In the genomic region with DNA sequence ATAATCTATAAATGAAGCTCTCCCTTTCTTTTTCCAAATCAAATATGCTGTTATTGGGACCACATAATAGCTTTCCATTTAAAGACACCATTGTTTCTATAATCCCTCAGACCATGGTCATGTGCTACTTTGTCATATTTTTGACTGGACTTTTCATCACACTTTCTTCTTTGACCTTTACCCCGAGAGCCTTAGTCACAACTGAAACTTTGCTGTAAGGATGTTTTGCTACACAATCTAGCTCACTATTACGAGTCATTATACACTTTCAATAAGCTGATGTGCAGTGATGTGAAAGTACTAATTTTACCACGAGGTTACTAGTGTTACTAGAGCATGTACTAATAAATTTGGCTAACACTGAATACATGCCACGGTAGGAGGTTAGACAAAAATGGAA, we compare ENCODE assay signal across 12 cellular contexts.
DNase-seq lines count a peak whose midpoint lies in the region; ATAC-seq, FAIRE-seq and TF ChIP-seq lines count a peak whose summit lies in the region.
"Had no signal": no experiment of that assay in that cellular context is flagged by ENCODE, and none has a peak within 500 bp of the region (broad histone marks: within the 10 kb centered on the region; RNA-seq: fewer than 3 reads in every experiment).

No MANE protein-coding gene starts in this region.

- no peak overlapping the region for H3K27ac Mint-ChIP-seq in activated CD4-positive, alpha-beta T cell treated with anti-CD3 and anti-CD28 coated beads for 36 hours
- no peak overlapping the region for H3K27ac Mint-ChIP-seq in activated CD4-positive, alpha-beta T cell treated with anti-CD3 and anti-CD28 coated beads, Interleukin-2, amount 10 ng/mL, durations not matched to agents 7 days and 5 days
- H3K27ac Mint-ChIP-seq in central memory CD8-positive, alpha-beta T cell (ENCODE audit: low read depth) = peak overlapping the region; percentile 16

- DNase-seq in activated CD4-positive, alpha-beta T cell treated with anti-CD3 and anti-CD28 coated beads for 36 hours = no peak
- DNase-seq in activated CD4-positive, alpha-beta T cell treated with anti-CD3 and anti-CD28 coated beads, Interleukin-2, amount 10 ng/mL, durations not matched to agents 7 days and 5 days = no peak
- DNase-seq in MM.1S = peak; percentile 39
- DNase-seq in central memory CD8-positive, alpha-beta T cell (ENCODE audit: low spot score in 2 of 2) = no peak
- peak; percentile 14 for DNase-seq in small intestine
- DNase-seq in OCI-M1 (lab: John Stamatoyannopoulos, UW) = no peak
- DNase-seq in NAMALWA (ENCODE audit: low spot score) = no peak
- DNase-seq: body of pancreas, DMS 273 treated with DMSO at 0.1 percent for 48 hours, NCI-H1417 treated with DMSO at 0.1 percent for 48 hours, spleen had no signal

- H4K20me1 ChIP-seq in MM.1S (ENCODE audit: insufficient read depth, low read length) = no peaks in the 10 kb centered on the region

- H3K27ac ChIP-seq in MM.1S (ENCODE audit: low read length) (no peak overlapping the region), small intestine (ENCODE audit: low read depth in 1 of 2, low read length in 1 of 2) (no peak overlapping the region)
- H3K27ac ChIP-seq: body of pancreas, spleen had no signal

- H3K79me2 ChIP-seq in MM.1S (ENCODE audit: low read length) = no peaks in the 10 kb centered on the region

- H3K4me1 Mint-ChIP-seq in activated CD4-positive, alpha-beta T cell treated with anti-CD3 and anti-CD28 coated beads for 36 hours = peaks cover 18% of the 10 kb centered on the region
- peaks cover 4% of the 10 kb centered on the region for H3K4me1 Mint-ChIP-seq in activated CD4-positive, alpha-beta T cell treated with anti-CD3 and anti-CD28 coated beads, Interleukin-2, amount 10 ng/mL, durations not matched to agents 7 days and 5 days
- peaks cover 5% of the 10 kb centered on the region for H3K4me1 Mint-ChIP-seq in central memory CD8-positive, alpha-beta T cell

- H3K4me3 ChIP-seq in MM.1S (ENCODE audit: low read length) = no peak overlapping the region
- no peak overlapping the region for H3K4me3 ChIP-seq in small intestine (ENCODE audit: low read depth in 1 of 2, low read length in 2 of 2)
- H3K4me3 ChIP-seq: body of pancreas, spleen had no signal

- H3K9me3 Mint-ChIP-seq in activated CD4-positive, alpha-beta T cell treated with anti-CD3 and anti-CD28 coated beads for 36 hours (ENCODE audit: low read depth) = no peaks in the 10 kb centered on the region
- no peaks in the 10 kb centered on the region for H3K9me3 Mint-ChIP-seq in activated CD4-positive, alpha-beta T cell treated with anti-CD3 and anti-CD28 coated beads, Interleukin-2, amount 10 ng/mL, durations not matched to agents 7 days and 5 days
- H3K9me3 Mint-ChIP-seq in central memory CD8-positive, alpha-beta T cell = no peaks in the 10 kb centered on the region

- no peak for TF ChIP-seq CTCF in MM.1S (IDR thresholded peaks at IDR 0.05; ENCODE audit: low read length)

- WGBS in small intestine, 3 donors = 60 to 74% (median 63%) methylated on average over 4 of the region's 4 CpGs

- no peaks in the 10 kb centered on the region for H3K36me3 Mint-ChIP-seq in activated CD4-positive, alpha-beta T cell treated with anti-CD3 and anti-CD28 coated beads for 36 hours (ENCODE audit: low read depth)
- peaks cover 4% of the 10 kb centered on the region for H3K36me3 Mint-ChIP-seq in activated CD4-positive, alpha-beta T cell treated with anti-CD3 and anti-CD28 coated beads, Interleukin-2, amount 10 ng/mL, durations not matched to agents 7 days and 5 days (ENCODE audit: low read depth)
- no peaks in the 10 kb centered on the region for H3K36me3 Mint-ChIP-seq in central memory CD8-positive, alpha-beta T cell (ENCODE audit: insufficient read depth)

- peak overlapping the region; percentile 22; the same call in 1 of the 2 replicates for H3K4me2 ChIP-seq in MM.1S (ENCODE audit: low read depth, low read length)

- no peaks in the 10 kb centered on the region for H3K27me3 ChIP-seq in MM.1S (replicated peaks; ENCODE audit: insufficient read depth, low read length)
- H3K27me3 ChIP-seq in small intestine (ENCODE audit: control insufficient read depth in 2 of 2, insufficient read depth in 2 of 2, low read length in 2 of 2) = no peaks in the 10 kb centered on the region
- H3K27me3 ChIP-seq: body of pancreas, spleen had no signal

- CTCF ChIA-PET in activated CD4-positive, alpha-beta T cell treated with anti-CD3 and anti-CD28 coated beads for 36 hours (lab: Charles Lee) = interaction anchor here (0.6 kb wide), 1 partner anchor 10 kb away, joined by 3 read pairs; no protein-coding TSS in a partner anchor
- CTCF ChIA-PET in activated CD4-positive, alpha-beta T cell treated with anti-CD3 and anti-CD28 coated beads, Interleukin-2, amount 10 ng/mL, durations not matched to agents 7 days and 5 days (lab: Charles Lee) = no interaction called here

- no peak for FAIRE-seq in small intestine (lab: Jason Lieb, UNC)

- peak; percentile 91 for ATAC-seq in activated CD4-positive, alpha-beta T cell treated with anti-CD3 and anti-CD28 coated beads for 36 hours
- no peak for ATAC-seq in central memory CD8-positive, alpha-beta T cell (replicated peaks; ENCODE audit: extremely low read depth, poor library complexity, severe bottlenecking)
- ATAC-seq in HG03135 (IDR thresholded peaks at IDR 0.05; ENCODE audit: unreplicated experiment) = no peak
- ATAC-seq: body of pancreas had no signal

- no peak overlapping the region for H3K9ac ChIP-seq in MM.1S (ENCODE audit: low read length)

- H2AFZ ChIP-seq in MM.1S (ENCODE audit: low read length) = no peak overlapping the region

- H3K4me3 Mint-ChIP-seq in activated CD4-positive, alpha-beta T cell treated with anti-CD3 and anti-CD28 coated beads for 36 hours = no peak overlapping the region
- H3K4me3 Mint-ChIP-seq in activated CD4-positive, alpha-beta T cell treated with anti-CD3 and anti-CD28 coated beads, Interleukin-2, amount 10 ng/mL, durations not matched to agents 7 days and 5 days = no peak overlapping the region
- no peak overlapping the region for H3K4me3 Mint-ChIP-seq in central memory CD8-positive, alpha-beta T cell

- H3F3A ChIP-seq in MM.1S (ENCODE audit: insufficient read depth, low read length) = peaks cover 6% of the 10 kb centered on the region; the same call in 1 of the 2 replicates

- H3K9me3 ChIP-seq in MM.1S (replicated peaks; ENCODE audit: insufficient read depth, low read length) (no peaks in the 10 kb centered on the region), small intestine (ENCODE audit: control insufficient read depth, low read depth) (no peaks in the 10 kb centered on the region)
- H3K9me3 ChIP-seq: body of pancreas, spleen had no signal

- H3K27me3 Mint-ChIP-seq in activated CD4-positive, alpha-beta T cell treated with anti-CD3 and anti-CD28 coated beads for 36 hours = no peaks in the 10 kb centered on the region
- no peaks in the 10 kb centered on the region for H3K27me3 Mint-ChIP-seq in activated CD4-positive, alpha-beta T cell treated with anti-CD3 and anti-CD28 coated beads, Interleukin-2, amount 10 ng/mL, durations not matched to agents 7 days and 5 days
- H3K27me3 Mint-ChIP-seq in central memory CD8-positive, alpha-beta T cell = no peaks in the 10 kb centered on the region

- POLR2A ChIA-PET in activated CD4-positive, alpha-beta T cell treated with anti-CD3 and anti-CD28 coated beads for 36 hours (lab: Charles Lee) = interaction anchor here (0.7 kb wide), 2 partner anchors 155 to 318 kb away, joined by 3 to 4 read pairs; no protein-coding TSS in a partner anchor
- POLR2A ChIA-PET in activated CD4-positive, alpha-beta T cell treated with anti-CD3 and anti-CD28 coated beads, Interleukin-2, amount 10 ng/mL, durations not matched to agents 7 days and 5 days (lab: Charles Lee) = no interaction called here

- H3K36me3 ChIP-seq in MM.1S (replicated peaks; ENCODE audit: insufficient read depth, low read length) (no peaks in the 10 kb centered on the region), small intestine (ENCODE audit: control insufficient read depth in 2 of 2, insufficient read depth in 2 of 2, low read length in 2 of 2) (no peaks in the 10 kb centered on the region)
- H3K36me3 ChIP-seq: spleen had no signal

- H3K4me1 ChIP-seq in MM.1S (ENCODE audit: low read length) (peaks cover 7% of the 10 kb centered on the region), small intestine (ENCODE audit: control insufficient read depth in 2 of 2, insufficient read depth in 1 of 2, low read depth in 1 of 2, low read length in 1 of 2) (no peaks in the 10 kb centered on the region)
- H3K4me1 ChIP-seq: body of pancreas, spleen had no signal

- no peaks in the 10 kb centered on the region for H3K9me2 ChIP-seq in MM.1S (replicated peaks; ENCODE audit: insufficient read depth, low read length)

- intact Hi-C loops in activated CD4-positive, alpha-beta T cell treated with anti-CD3 and anti-CD28 coated beads for 36 hours (cut with DNase I, micrococcal nuclease) = loop anchor here in 1 of 2 experiments (2.0 kb wide), 1 partner anchor 24 kb away; no protein-coding TSS in a partner anchor

Comparison
In these comparisons a context has a peak if more than half of its experiments do, and no peak if none do; other contexts are left out.
1. DNase-seq: peak in MM.1S (single experiment) and small intestine (single experiment); none in activated CD4-positive, alpha-beta T cell treated with anti-CD3 and anti-CD28 coated beads for 36 hours (single experiment), activated CD4-positive, alpha-beta T cell treated with anti-CD3 and anti-CD28 coated beads, Interleukin-2, amount 10 ng/mL, durations not matched to agents 7 days and 5 days (single experiment), central memory CD8-positive, alpha-beta T cell (0 of 2), OCI-M1 (single experiment) and NAMALWA (single experiment).